Comparison of ENCODE assay signal across 1 cellular context in the genomic region with DNA sequence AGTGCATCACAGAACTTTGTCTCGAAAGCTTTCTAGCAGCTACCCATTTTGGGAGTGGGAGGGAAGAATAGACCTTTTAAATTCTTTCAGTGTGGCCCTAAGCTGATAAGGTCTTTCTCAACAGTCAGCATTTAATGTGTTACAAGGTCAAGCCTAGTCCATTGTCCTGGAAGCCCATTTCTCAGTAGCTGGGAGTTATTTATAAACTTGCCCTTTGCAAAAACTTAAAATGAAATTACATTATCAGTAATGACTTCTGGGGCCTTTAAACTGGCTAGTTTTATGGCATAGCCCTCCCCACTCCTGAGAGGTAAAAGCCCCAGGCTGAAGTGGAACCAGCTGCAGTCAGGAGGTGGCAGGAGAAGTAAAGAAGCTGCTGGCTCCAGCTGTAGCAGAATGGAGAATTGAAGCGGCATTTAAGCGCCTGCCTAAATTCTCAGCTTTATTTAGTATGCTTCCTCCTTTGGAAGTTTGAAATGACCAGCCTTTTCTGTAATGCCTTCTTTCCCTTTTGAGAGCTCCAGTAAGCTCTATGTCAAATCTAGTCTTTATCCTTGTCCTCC.
TF ChIP-seq lines count a peak whose summit lies in the region.

No MANE protein-coding gene starts in this region.

TF ChIP-seq in SK-N-SH, 30 proteins besides CTCF, POLR2A, EP300 and RAD21 (continued from another document):
- TF ChIP-seq, protein P1, sequence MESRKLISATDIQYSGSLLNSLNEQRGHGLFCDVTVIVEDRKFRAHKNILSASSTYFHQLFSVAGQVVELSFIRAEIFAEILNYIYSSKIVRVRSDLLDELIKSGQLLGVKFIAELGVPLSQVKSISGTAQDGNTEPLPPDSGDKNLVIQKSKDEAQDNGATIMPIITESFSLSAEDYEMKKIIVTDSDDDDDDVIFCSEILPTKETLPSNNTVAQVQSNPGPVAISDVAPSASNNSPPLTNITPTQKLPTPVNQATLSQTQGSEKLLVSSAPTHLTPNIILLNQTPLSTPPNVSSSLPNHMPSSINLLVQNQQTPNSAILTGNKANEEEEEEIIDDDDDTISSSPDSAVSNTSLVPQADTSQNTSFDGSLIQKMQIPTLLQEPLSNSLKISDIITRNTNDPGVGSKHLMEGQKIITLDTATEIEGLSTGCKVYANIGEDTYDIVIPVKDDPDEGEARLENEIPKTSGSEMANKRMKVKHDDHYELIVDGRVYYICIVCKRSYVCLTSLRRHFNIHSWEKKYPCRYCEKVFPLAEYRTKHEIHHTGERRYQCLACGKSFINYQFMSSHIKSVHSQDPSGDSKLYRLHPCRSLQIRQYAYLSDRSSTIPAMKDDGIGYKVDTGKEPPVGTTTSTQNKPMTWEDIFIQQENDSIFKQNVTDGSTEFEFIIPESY (IDR thresholded peaks at IDR 0.05; ENCODE audit: borderline replicate concordance, low read depth): no peak
- no peak for TF ChIP-seq FOXM1 (IDR thresholded peaks at IDR 0.05; ENCODE audit: low read depth)
- TF ChIP-seq, protein P2, sequence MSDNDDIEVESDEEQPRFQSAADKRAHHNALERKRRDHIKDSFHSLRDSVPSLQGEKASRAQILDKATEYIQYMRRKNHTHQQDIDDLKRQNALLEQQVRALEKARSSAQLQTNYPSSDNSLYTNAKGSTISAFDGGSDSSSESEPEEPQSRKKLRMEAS (IDR thresholded peaks at IDR 0.05; ENCODE audit: low read depth): no peak
- TF ChIP-seq, protein P3, sequence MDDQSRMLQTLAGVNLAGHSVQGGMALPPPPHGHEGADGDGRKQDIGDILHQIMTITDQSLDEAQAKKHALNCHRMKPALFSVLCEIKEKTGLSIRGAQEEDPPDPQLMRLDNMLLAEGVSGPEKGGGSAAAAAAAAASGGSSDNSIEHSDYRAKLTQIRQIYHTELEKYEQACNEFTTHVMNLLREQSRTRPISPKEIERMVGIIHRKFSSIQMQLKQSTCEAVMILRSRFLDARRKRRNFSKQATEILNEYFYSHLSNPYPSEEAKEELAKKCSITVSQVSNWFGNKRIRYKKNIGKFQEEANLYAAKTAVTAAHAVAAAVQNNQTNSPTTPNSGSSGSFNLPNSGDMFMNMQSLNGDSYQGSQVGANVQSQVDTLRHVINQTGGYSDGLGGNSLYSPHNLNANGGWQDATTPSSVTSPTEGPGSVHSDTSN (IDR thresholded peaks at IDR 0.05): no peak
- TF ChIP-seq RCOR1 (IDR thresholded peaks at IDR 0.05; ENCODE audit: low read length): 0 out of 2 replicates have a peak, but pooled peaks have one; percentile 7
- TF ChIP-seq SMC3 (IDR thresholded peaks at IDR 0.05; ENCODE audit: low read depth, low read length): peak; percentile 40; the same call in 1 of the 2 replicates
- TF ChIP-seq NFIC (IDR thresholded peaks at IDR 0.05; ENCODE audit: borderline replicate concordance): no peak
- TF ChIP-seq ELF1 (IDR thresholded peaks at IDR 0.05): no peak
- TF ChIP-seq RFX5 (IDR thresholded peaks at IDR 0.05; ENCODE audit: low read length): no peak
- no peak for TF ChIP-seq FOSL2 (IDR thresholded peaks at IDR 0.05; ENCODE audit: borderline replicate concordance, low read depth)
- TF ChIP-seq, protein P4, sequence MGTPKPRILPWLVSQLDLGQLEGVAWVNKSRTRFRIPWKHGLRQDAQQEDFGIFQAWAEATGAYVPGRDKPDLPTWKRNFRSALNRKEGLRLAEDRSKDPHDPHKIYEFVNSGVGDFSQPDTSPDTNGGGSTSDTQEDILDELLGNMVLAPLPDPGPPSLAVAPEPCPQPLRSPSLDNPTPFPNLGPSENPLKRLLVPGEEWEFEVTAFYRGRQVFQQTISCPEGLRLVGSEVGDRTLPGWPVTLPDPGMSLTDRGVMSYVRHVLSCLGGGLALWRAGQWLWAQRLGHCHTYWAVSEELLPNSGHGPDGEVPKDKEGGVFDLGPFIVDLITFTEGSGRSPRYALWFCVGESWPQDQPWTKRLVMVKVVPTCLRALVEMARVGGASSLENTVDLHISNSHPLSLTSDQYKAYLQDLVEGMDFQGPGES (IDR thresholded peaks at IDR 0.05; ENCODE audit: low read depth, low read length): no peak
- TF ChIP-seq MEF2A (IDR thresholded peaks at IDR 0.05; ENCODE audit: borderline replicate concordance, low read depth): no peak
- no peak for TF ChIP-seq RXRA (IDR thresholded peaks at IDR 0.05; ENCODE audit: borderline replicate concordance, low read depth)
- TF ChIP-seq CHD2 (IDR thresholded peaks at IDR 0.05; ENCODE audit: low read length, partially characterized antibody): no peak
- no peak for TF ChIP-seq TEAD4 (IDR thresholded peaks at IDR 0.05; ENCODE audit: borderline replicate concordance, insufficient read depth)
- no peak for TF ChIP-seq FOXJ3 (CRISPR knock-in tag; IDR thresholded peaks at IDR 0.05)
